ENCODE assay signal across 8 cellular contexts in genomic region chr7:148697950-148698396, GRCh38. TPM values are rescaled to one million over a fixed set of nuclear protein-coding genes. Genes with fewer than 3 reads are reported as not detected.
DNase-seq lines count a peak whose midpoint lies in the region; ATAC-seq and TF ChIP-seq lines count a peak whose summit lies in the region.

No MANE protein-coding gene starts in this region.

- H3F3A ChIP-seq in SK-N-SH (replicated peaks; ENCODE audit: insufficient read depth) = peaks cover 13% of the 10 kb centered on the region

- POLR2A ChIA-PET in SK-N-SH (lab: Yijun Ruan, JAX) = interaction anchor here (0.6 to 0.9 kb wide), 6 partner anchors 75 to 1091 kb away, joined by 3 to 4 read pairs (median 3); partner anchors contain the start of gene ZNF425

- H3K36me3 Mint-ChIP-seq in osteocyte (ENCODE audit: unreplicated experiment) = no peaks in the 10 kb centered on the region

- H3K4me1 ChIP-seq in HAP-1 = peaks cover 22% of the 10 kb centered on the region
- peaks cover 26 to 33% of the 10 kb centered on the region in 2 experiments for H3K4me1 ChIP-seq in SK-N-SH (ENCODE audit: control insufficient read depth in 1 of 2, insufficient read depth in 2 of 2, low read depth in 1 of 2, low read length in 1 of 2)

- H3K4me2 ChIP-seq in SK-N-SH = peak overlapping the region; percentile 96

- in situ Hi-C loops in G401 (cut with HindIII; ENCODE audit: low sequenced_read_pairs) = no loop called here
- in situ Hi-C loops in HAP-1 (cut with MboI; ENCODE audit: low sequenced_read_pairs) = no loop called here

- H3K79me2 ChIP-seq in SK-N-SH (ENCODE audit: insufficient read depth) = peaks cover 39% of the 10 kb centered on the region

- peak overlapping the region; percentile 85 for H2AFZ ChIP-seq in SK-N-SH (ENCODE audit: low read depth)

- H3K9me3 ChIP-seq in HAP-1 (no peaks in the 10 kb centered on the region), SK-N-SH (no peaks in the 10 kb centered on the region)

- 6% methylated on average over 7 of the region's 18 CpGs for WGBS in SK-N-SH (ENCODE audit: low lambda C conversion rate)

- no peak for TF ChIP-seq CTCF in SK-N-SH (IDR thresholded peaks at IDR 0.05)
- TF ChIP-seq CTCF in epithelial cell of esophagus (IDR thresholded peaks at IDR 0.05; ENCODE audit: insufficient read depth, low read depth, low read length, missing control alignments) = no peak
- no peak for TF ChIP-seq CTCF in osteocyte (IDR thresholded peaks at IDR 0.05)

- peak overlapping the region; percentile 80 for H3K4me3 Mint-ChIP-seq in osteocyte (ENCODE audit: unreplicated experiment)

- H3K27ac Mint-ChIP-seq in osteocyte (ENCODE audit: unreplicated experiment) = peak overlapping the region; percentile 90

- H3K9me2 ChIP-seq in SK-N-SH = no peaks in the 10 kb centered on the region

- peaks cover 33% of the 10 kb centered on the region for H4K20me1 ChIP-seq in SK-N-SH (ENCODE audit: insufficient read depth)

- CTCF ChIA-PET in SK-N-SH (lab: Yijun Ruan, JAX) = interaction anchor here (0.8 to 2.0 kb wide), 5 partner anchors 50 to 158 kb away, joined by 3 to 9 read pairs (median 3); no protein-coding TSS in a partner anchor

- H3K27me3 Mint-ChIP-seq in osteocyte (ENCODE audit: unreplicated experiment) = no peaks in the 10 kb centered on the region

- H3K4me1 Mint-ChIP-seq in osteocyte (ENCODE audit: unreplicated experiment) = peaks cover 43% of the 10 kb centered on the region

- peak overlapping the region; percentile 77 to 91 for H3K27ac ChIP-seq in SK-N-SH (ENCODE audit: low read depth in 2 of 2, low read length in 1 of 2)

- H3K9ac ChIP-seq in SK-N-SH = peak overlapping the region; percentile 86

- peak overlapping the region; percentile 70 for H3K4me3 ChIP-seq in HAP-1
- H3K4me3 ChIP-seq in SK-N-SH (ENCODE audit: low read depth in 2 of 2, low read length in 1 of 2) = peak overlapping the region; percentile 84 to 100
- H3K4me3 ChIP-seq in epithelial cell of esophagus (ENCODE audit: low read length) = peak overlapping the region; percentile 79

- no peaks in the 10 kb centered on the region for H3K9me3 Mint-ChIP-seq in osteocyte (ENCODE audit: unreplicated experiment)

- H3K27me3 ChIP-seq in HAP-1 (ENCODE audit: low read depth) = no peaks in the 10 kb centered on the region
- H3K27me3 ChIP-seq in SK-N-SH (ENCODE audit: insufficient read depth) = no peaks in the 10 kb centered on the region

- TF ChIP-seq RAD21 in SK-N-SH (IDR thresholded peaks at IDR 0.05; ENCODE audit: low read length) = no peak

- ATAC-seq in HG03039 (IDR thresholded peaks at IDR 0.05; ENCODE audit: unreplicated experiment) = no peak

- DNase-seq in G401 (ENCODE audit: low spot score) (peak; percentile 29), HAP-1 (ENCODE audit: low spot score in 2 of 2) (no peak), SK-N-SH (no peak), epithelial cell of esophagus (ENCODE audit: low read depth) (peak; percentile 11), osteocyte (ENCODE audit: extremely low spot score, unreplicated experiment) (no peak), NOMO-1 (lab: John Stamatoyannopoulos, UW; ENCODE audit: unreplicated experiment in 2 of 2) (no peak)
- no peak for DNase-seq in activated CD4-positive, CD25-positive, alpha-beta regulatory T cell treated with anti-CD3 and anti-CD28 coated beads, Interleukin-2, amount 50 U/mL, for 72 hours

- no peak for TF ChIP-seq EP300 in SK-N-SH (IDR thresholded peaks at IDR 0.05; ENCODE audit: borderline replicate concordance in 1 of 2, low read depth in 1 of 2, low read length in 1 of 2)

- no peaks in the 10 kb centered on the region for H3K36me3 ChIP-seq in HAP-1 (replicated peaks)
- peaks cover 0 to 2% of the 10 kb centered on the region in 2 experiments for H3K36me3 ChIP-seq in SK-N-SH (replicated peaks in 1 of 2; ENCODE audit: control insufficient read depth in 1 of 2, insufficient read depth in 2 of 2, low read length in 1 of 2)

TF ChIP-seq in SK-N-SH, 30 proteins besides CTCF, POLR2A, EP300 and RAD21:
- no peak for TF ChIP-seq USF1 (IDR thresholded peaks at IDR 0.05; ENCODE audit: borderline replicate concordance, low read depth)
- TF ChIP-seq MAX (IDR thresholded peaks at IDR 0.05; ENCODE audit: low read depth) = peak; percentile 11; the same call in 1 of the 2 replicates
- TF ChIP-seq IRF3 (IDR thresholded peaks at IDR 0.05; ENCODE audit: low read depth, low read length) = no peak

RNA-seq across cellular contexts. Expression of gene CUL1, which starts 0.7 kb away (rescaled TPM):
- total RNA-seq in G401 (2014; rRNA removed; shearing (Covaris generic)) = 69.8 and 84.5 TPM in 2 replicates
- 45.2 and 50.0 TPM in 2 replicates for polyA plus RNA-seq in SK-N-SH (2012; rRNA removed)
- 56.0 and 56.7 TPM in 2 replicates for polyA plus RNA-seq in SK-N-SH (2012; cell fraction: cytosol; rRNA removed)
- 30.2 and 49.4 TPM in 2 replicates for polyA plus RNA-seq in SK-N-SH (2012; cell fraction: nucleus; rRNA removed)
- total RNA-seq in osteocyte = 45.6 and 46.8 TPM in 2 replicates

Comparison
In these comparisons a context has a peak if more than half of its experiments do, and no peak if none do; other contexts are left out.
1. DNase-seq: peak in G401 (single experiment) and epithelial cell of esophagus (single experiment); none in HAP-1 (0 of 2), SK-N-SH (single experiment), osteocyte (single experiment), NOMO-1 (0 of 2) and activated CD4-positive, CD25-positive, alpha-beta regulatory T cell treated with anti-CD3 and anti-CD28 coated beads, Interleukin-2, amount 50 U/mL, for 72 hours (single experiment).
2. Peak in every context shown above with its lines, with median percentiles within 50 percentile points of each other: H3K4me3 ChIP-seq.